Comparison of ENCODE assay signal across 22 cellular contexts in genomic region chr1:64320899-64321624, GRCh38.
DNase-seq lines count a peak whose midpoint lies in the region; ATAC-seq, FAIRE-seq and TF ChIP-seq lines count a peak whose summit lies in the region.
"Had no signal": no experiment of that assay in that cellular context is flagged by ENCODE, and none has a peak within 500 bp of the region (broad histone marks: within the 10 kb centered on the region; RNA-seq: fewer than 3 reads in every experiment).

No MANE protein-coding gene starts in this region.

- intact Hi-C loops in left cardiac atrium (cut with DNase I), result no loop called here
- intact Hi-C loops in PC-3 (cut with micrococcal nuclease), result no loop called here
- intact Hi-C loops in upper lobe of right lung (cut with DNase I), result no loop called here
- intact Hi-C loops in esophagus squamous epithelium (cut with DNase I), result no loop called here

- POLR2A ChIA-PET in PC-3 (lab: Charles Lee; ENCODE audit: unreplicated experiment), result no interaction called here

- H3K9ac ChIP-seq in PC-3 (ENCODE audit: low read length), result peak overlapping the region; percentile 46; the same call in 1 of the 2 replicates

- no peak for TF ChIP-seq CTCF in cardiac muscle cell (IDR thresholded peaks at IDR 0.05; ENCODE audit: low read depth, low read length)
- no peak for TF ChIP-seq CTCF in PC-3 (conservative IDR thresholded peaks at IDR 0.05; ENCODE audit: low read depth, low read length)
- no peak for TF ChIP-seq CTCF in upper lobe of right lung (IDR thresholded peaks at IDR 0.05)
- no peak for TF ChIP-seq CTCF in esophagus squamous epithelium (IDR thresholded peaks at IDR 0.05)

- no peak for ATAC-seq in left cardiac atrium
- ATAC-seq in PC-3, result no peak
- ATAC-seq in upper lobe of right lung, result peak; percentile 35

- H3K9me3 ChIP-seq in cardiac muscle cell (ENCODE audit: low read depth), result no peaks in the 10 kb centered on the region
- no peaks in the 10 kb centered on the region for H3K9me3 ChIP-seq in PC-3 (ENCODE audit: low read length)
- H3K9me3 ChIP-seq in upper lobe of right lung, result no peaks in the 10 kb centered on the region
- no peaks in the 10 kb centered on the region for H3K9me3 ChIP-seq in esophagus squamous epithelium
- H3K9me3 ChIP-seq: MG63 had no signal

- TF ChIP-seq POLR2A in GM12891 (IDR thresholded peaks at IDR 0.05; ENCODE audit: low read depth, low read length) (no peak), esophagus squamous epithelium (IDR thresholded peaks at IDR 0.05) (no peak)

- no peak overlapping the region; the same call in 1 of the 2 replicates for H3K4me2 ChIP-seq in PC-3 (ENCODE audit: low read length)

- H3K4me1 ChIP-seq in cardiac muscle cell (ENCODE audit: low read depth) (peaks cover 27% of the 10 kb centered on the region), PC-3 (ENCODE audit: insufficient read depth, low read length) (peaks cover 18% of the 10 kb centered on the region), upper lobe of right lung (no peaks in the 10 kb centered on the region), esophagus squamous epithelium (peaks cover 0 to 4% (median 4%) of the 10 kb centered on the region in 3 donors)

- no TSS peak for BruUV-seq in PC-3 (replicated peaks; lab: Mats Ljungman, UMichigan)

- H3K27ac ChIP-seq in cardiac muscle cell (peak overlapping the region; percentile 9), PC-3 (ENCODE audit: low read length) (peak overlapping the region; percentile 51), upper lobe of right lung (no peak overlapping the region), esophagus squamous epithelium (peak overlapping the region in 1 of 4 donors; percentile 53)

- H2AFZ ChIP-seq in PC-3 (ENCODE audit: low read length), result peak overlapping the region; percentile 44; the same call in 1 of the 2 replicates

- no peak for FAIRE-seq in GM12891 (lab: Jason Lieb, UNC)

- H4K20me1 ChIP-seq in PC-3 (ENCODE audit: low read length), result no peaks in the 10 kb centered on the region

- H3K79me2 ChIP-seq in PC-3 (ENCODE audit: low read length), result no peaks in the 10 kb centered on the region

- DNase-seq in cardiac muscle cell (ENCODE audit: low read depth in 1 of 2, low spot score in 1 of 2) (peak in 1 of 2 donors; percentile 24), left cardiac atrium (no peak), PC-3 (no peak), left kidney (ENCODE audit: low read depth, low spot score) (peak; percentile 82), upper lobe of right lung (no peak), GM12891 (ENCODE audit: insufficient read length, low spot score) (no peak), cerebellar cortex (ENCODE audit: low spot score) (no peak), esophagus squamous epithelium (lab: John Stamatoyannopoulos, UW) (no peak)
- DNase-seq: 8988T; DMS 273 treated with DMSO at 0.1 percent for 48 hours; GDM1; GOT3; Kasumi-1; MG63; NCI-H1417; NCI-H187 treated with DMSO at 0.1 percent for 48 hours; NCI-H345; NCI-H69; NK-92 treated with Interleukin-12 subunit alpha and Interleukin-12 subunit beta, amount 100 ng/mL, for 24 hours; OCI-M1; RPMI8226; SHP77 treated with DMSO at 0.1 percent for 48 hours had no signal

- H3K36me3 ChIP-seq in cardiac muscle cell (no peaks in the 10 kb centered on the region), PC-3 (ENCODE audit: low read depth, low read length) (no peaks in the 10 kb centered on the region), upper lobe of right lung (no peaks in the 10 kb centered on the region), esophagus squamous epithelium (no peaks in the 10 kb centered on the region)
- H3K36me3 ChIP-seq: MG63 had no signal

- WGBS in esophagus squamous epithelium, 2 donors, result 72 to 82% methylated on average over 11 of the region's 11 CpGs

- H3K27me3 ChIP-seq in cardiac muscle cell (no peaks in the 10 kb centered on the region), PC-3 (ENCODE audit: low read length) (no peaks in the 10 kb centered on the region), upper lobe of right lung (no peaks in the 10 kb centered on the region), esophagus squamous epithelium (no peaks in the 10 kb centered on the region)
- H3K27me3 ChIP-seq: MG63 had no signal

- H3F3A ChIP-seq in PC-3 (ENCODE audit: low read length, unreplicated experiment), result no peaks in the 10 kb centered on the region

- H3K4me3 ChIP-seq in cardiac muscle cell, result no peak overlapping the region
- no peak overlapping the region for H3K4me3 ChIP-seq in PC-3 (ENCODE audit: low read length)
- H3K4me3 ChIP-seq in upper lobe of right lung, result no peak overlapping the region
- no peak overlapping the region for H3K4me3 ChIP-seq in esophagus squamous epithelium
- H3K4me3 ChIP-seq: MG63 had no signal

- CTCF ChIA-PET in PC-3 (lab: Charles Lee), result no interaction called here

- H3K9me2 ChIP-seq in PC-3 (replicated peaks; ENCODE audit: low read length), result no peaks in the 10 kb centered on the region

TF ChIP-seq in GM12891, 5 proteins besides CTCF, POLR2A, EP300 and RAD21:
- TF ChIP-seq PAX5 (IDR thresholded peaks at IDR 0.05; ENCODE audit: insufficient read depth, low read length, severe bottlenecking), result no peak
- no peak for TF ChIP-seq POLR2AphosphoS5 (IDR thresholded peaks at IDR 0.05; ENCODE audit: low read depth, low read length)
- TF ChIP-seq POU2F2 (IDR thresholded peaks at IDR 0.05; ENCODE audit: low read depth, low read length), result no peak
- no peak for TF ChIP-seq SPI1 (IDR thresholded peaks at IDR 0.05; ENCODE audit: low read depth, low read length)
- no peak for TF ChIP-seq TAF1 (IDR thresholded peaks at IDR 0.05; ENCODE audit: low read depth, low read length)
TF ChIP-seq in GM12891: peak in this region for 0.
